ENCODE assay signal across 3 cellular contexts in genomic region chr2:241010531-241011295, GRCh38.
A peak's percentile ranks its signal among the peaks of the same experiment; 100 is the strongest.
TF ChIP-seq lines count a peak whose summit lies in the region.

No MANE protein-coding gene starts in this region.

TF ChIP-seq in SK-N-SH, 30 proteins besides CTCF, POLR2A, EP300 and RAD21 (continued from another document):
- no peak for TF ChIP-seq MAX (IDR thresholded peaks at IDR 0.05; ENCODE audit: low read depth)
- TF ChIP-seq JUND (IDR thresholded peaks at IDR 0.05), result no peak

TF ChIP-seq in SK-N-SH treated with all-trans-retinoic acid at 6 μM for 48 hours, 23 proteins besides CTCF, POLR2A, EP300 and RAD21 (continued from another document):
- TF ChIP-seq, protein P1, sequence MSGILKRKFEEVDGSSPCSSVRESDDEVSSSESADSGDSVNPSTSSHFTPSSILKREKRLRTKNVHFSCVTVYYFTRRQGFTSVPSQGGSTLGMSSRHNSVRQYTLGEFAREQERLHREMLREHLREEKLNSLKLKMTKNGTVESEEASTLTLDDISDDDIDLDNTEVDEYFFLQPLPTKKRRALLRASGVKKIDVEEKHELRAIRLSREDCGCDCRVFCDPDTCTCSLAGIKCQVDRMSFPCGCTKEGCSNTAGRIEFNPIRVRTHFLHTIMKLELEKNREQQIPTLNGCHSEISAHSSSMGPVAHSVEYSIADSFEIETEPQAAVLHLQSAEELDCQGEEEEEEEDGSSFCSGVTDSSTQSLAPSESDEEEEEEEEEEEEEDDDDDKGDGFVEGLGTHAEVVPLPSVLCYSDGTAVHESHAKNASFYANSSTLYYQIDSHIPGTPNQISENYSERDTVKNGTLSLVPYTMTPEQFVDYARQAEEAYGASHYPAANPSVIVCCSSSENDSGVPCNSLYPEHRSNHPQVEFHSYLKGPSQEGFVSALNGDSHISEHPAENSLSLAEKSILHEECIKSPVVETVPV (CRISPR knock-in tag; IDR thresholded peaks at IDR 0.05), result no peak
- TF ChIP-seq TOX (CRISPR knock-in tag; IDR thresholded peaks at IDR 0.05; ENCODE audit: borderline replicate concordance) (no peak), TCF4 (CRISPR knock-in tag; IDR thresholded peaks at IDR 0.05; ENCODE audit: borderline replicate concordance) (no peak), RARB (CRISPR knock-in tag; IDR thresholded peaks at IDR 0.05) (no peak), ISL1 (CRISPR knock-in tag; IDR thresholded peaks at IDR 0.05) (no peak), PPARA (CRISPR knock-in tag; IDR thresholded peaks at IDR 0.05; ENCODE audit: borderline replicate concordance) (no peak), SNAI2 (CRISPR knock-in tag; IDR thresholded peaks at IDR 0.05) (no peak), ZFP3 (CRISPR knock-in tag; IDR thresholded peaks at IDR 0.05) (no peak), CSDC2 (CRISPR knock-in tag; IDR thresholded peaks at IDR 0.05) (no peak), ZFP30 (CRISPR knock-in tag; IDR thresholded peaks at IDR 0.05) (no peak), BACH2 (CRISPR knock-in tag; IDR thresholded peaks at IDR 0.05; ENCODE audit: borderline replicate concordance) (no peak), ZNF565 (CRISPR knock-in tag; conservative IDR thresholded peaks at IDR 0.05; ENCODE audit: low read depth) (no peak), ZC3H10 (CRISPR knock-in tag; IDR thresholded peaks at IDR 0.05) (no peak), ZNF70 (CRISPR knock-in tag; IDR thresholded peaks at IDR 0.05) (no peak)
- TF ChIP-seq, protein P2, sequence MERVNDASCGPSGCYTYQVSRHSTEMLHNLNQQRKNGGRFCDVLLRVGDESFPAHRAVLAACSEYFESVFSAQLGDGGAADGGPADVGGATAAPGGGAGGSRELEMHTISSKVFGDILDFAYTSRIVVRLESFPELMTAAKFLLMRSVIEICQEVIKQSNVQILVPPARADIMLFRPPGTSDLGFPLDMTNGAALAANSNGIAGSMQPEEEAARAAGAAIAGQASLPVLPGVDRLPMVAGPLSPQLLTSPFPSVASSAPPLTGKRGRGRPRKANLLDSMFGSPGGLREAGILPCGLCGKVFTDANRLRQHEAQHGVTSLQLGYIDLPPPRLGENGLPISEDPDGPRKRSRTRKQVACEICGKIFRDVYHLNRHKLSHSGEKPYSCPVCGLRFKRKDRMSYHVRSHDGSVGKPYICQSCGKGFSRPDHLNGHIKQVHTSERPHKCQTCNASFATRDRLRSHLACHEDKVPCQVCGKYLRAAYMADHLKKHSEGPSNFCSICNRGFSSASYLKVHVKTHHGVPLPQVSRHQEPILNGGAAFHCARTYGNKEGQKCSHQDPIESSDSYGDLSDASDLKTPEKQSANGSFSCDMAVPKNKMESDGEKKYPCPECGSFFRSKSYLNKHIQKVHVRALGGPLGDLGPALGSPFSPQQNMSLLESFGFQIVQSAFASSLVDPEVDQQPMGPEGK (CRISPR knock-in tag; IDR thresholded peaks at IDR 0.05; ENCODE audit: borderline replicate concordance), result no peak
- TF ChIP-seq, protein P3, sequence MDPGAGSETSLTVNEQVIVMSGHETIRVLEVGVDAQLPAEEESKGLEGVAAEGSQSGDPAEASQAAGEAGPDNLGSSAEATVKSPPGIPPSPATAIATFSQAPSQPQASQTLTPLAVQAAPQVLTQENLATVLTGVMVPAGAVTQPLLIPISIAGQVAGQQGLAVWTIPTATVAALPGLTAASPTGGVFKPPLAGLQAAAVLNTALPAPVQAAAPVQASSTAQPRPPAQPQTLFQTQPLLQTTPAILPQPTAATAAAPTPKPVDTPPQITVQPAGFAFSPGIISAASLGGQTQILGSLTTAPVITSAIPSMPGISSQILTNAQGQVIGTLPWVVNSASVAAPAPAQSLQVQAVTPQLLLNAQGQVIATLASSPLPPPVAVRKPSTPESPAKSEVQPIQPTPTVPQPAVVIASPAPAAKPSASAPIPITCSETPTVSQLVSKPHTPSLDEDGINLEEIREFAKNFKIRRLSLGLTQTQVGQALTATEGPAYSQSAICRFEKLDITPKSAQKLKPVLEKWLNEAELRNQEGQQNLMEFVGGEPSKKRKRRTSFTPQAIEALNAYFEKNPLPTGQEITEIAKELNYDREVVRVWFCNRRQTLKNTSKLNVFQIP (CRISPR knock-in tag; IDR thresholded peaks at IDR 0.05; ENCODE audit: borderline replicate concordance, low read depth), result no peak

TF ChIP-seq in HepG2, 621 proteins besides CTCF, POLR2A, EP300 and RAD21 (continued from another document):
- 0 out of 2 replicates have a peak, but pooled peaks have one; percentile 24 for TF ChIP-seq TFAP4 (IDR thresholded peaks at IDR 0.05; ENCODE audit: borderline replicate concordance, low read depth)
- TF ChIP-seq, protein P4, sequence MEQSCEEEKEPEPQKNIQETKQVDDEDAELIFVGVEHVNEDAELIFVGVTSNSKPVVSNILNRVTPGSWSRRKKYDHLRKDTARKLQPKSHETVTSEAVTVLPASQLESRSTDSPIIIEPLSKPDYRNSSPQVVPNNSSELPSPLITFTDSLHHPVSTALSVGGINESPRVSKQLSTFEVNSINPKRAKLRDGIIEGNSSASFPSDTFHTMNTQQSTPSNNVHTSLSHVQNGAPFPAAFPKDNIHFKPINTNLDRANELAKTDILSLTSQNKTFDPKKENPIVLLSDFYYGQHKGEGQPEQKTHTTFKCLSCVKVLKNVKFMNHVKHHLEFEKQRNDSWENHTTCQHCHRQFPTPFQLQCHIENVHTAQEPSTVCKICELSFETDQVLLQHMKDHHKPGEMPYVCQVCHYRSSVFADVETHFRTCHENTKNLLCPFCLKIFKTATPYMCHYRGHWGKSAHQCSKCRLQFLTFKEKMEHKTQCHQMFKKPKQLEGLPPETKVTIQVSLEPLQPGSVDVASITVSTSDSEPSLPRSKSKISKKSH (CRISPR knock-in tag; IDR thresholded peaks at IDR 0.05; ENCODE audit: borderline replicate concordance), result peak; percentile 53; the same call in 1 of the 2 replicates
- TF ChIP-seq ZNF891 (CRISPR knock-in tag; IDR thresholded peaks at IDR 0.05), result 0 out of 2 replicates have a peak, but pooled peaks have one; percentile 44
- TF ChIP-seq, protein P5, sequence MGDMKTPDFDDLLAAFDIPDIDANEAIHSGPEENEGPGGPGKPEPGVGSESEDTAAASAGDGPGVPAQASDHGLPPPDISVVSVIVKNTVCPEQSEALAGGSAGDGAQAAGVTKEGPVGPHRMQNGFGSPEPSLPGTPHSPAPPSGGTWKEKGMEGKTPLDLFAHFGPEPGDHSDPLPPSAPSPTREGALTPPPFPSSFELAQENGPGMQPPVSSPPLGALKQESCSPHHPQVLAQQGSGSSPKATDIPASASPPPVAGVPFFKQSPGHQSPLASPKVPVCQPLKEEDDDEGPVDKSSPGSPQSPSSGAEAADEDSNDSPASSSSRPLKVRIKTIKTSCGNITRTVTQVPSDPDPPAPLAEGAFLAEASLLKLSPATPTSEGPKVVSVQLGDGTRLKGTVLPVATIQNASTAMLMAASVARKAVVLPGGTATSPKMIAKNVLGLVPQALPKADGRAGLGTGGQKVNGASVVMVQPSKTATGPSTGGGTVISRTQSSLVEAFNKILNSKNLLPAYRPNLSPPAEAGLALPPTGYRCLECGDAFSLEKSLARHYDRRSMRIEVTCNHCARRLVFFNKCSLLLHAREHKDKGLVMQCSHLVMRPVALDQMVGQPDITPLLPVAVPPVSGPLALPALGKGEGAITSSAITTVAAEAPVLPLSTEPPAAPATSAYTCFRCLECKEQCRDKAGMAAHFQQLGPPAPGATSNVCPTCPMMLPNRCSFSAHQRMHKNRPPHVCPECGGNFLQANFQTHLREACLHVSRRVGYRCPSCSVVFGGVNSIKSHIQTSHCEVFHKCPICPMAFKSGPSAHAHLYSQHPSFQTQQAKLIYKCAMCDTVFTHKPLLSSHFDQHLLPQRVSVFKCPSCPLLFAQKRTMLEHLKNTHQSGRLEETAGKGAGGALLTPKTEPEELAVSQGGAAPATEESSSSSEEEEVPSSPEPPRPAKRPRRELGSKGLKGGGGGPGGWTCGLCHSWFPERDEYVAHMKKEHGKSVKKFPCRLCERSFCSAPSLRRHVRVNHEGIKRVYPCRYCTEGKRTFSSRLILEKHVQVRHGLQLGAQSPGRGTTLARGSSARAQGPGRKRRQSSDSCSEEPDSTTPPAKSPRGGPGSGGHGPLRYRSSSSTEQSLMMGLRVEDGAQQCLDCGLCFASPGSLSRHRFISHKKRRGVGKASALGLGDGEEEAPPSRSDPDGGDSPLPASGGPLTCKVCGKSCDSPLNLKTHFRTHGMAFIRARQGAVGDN (CRISPR knock-in tag; IDR thresholded peaks at IDR 0.05), result peak; percentile 14; the same call in 1 of the 2 replicates
- TF ChIP-seq ZNF256 (CRISPR knock-in tag; conservative IDR thresholded peaks at IDR 0.05), result no peak
